ENCODE assay signal across 1 cellular context in genomic region chr13:114314074-114314912, GRCh38.
TF ChIP-seq lines count a peak whose summit lies in the region.

Gene CHAMP1 (plus strand): TSS chr13:114314503. CDS start chr13:114323843, 9,340 bp downstream.

TF ChIP-seq in GM12878, 131 proteins besides CTCF, POLR2A, EP300 and RAD21 (continued from another document and continues in another):
- no peak for TF ChIP-seq REST (IDR thresholded peaks at IDR 0.05; ENCODE audit: low read depth, low read length)
- no peak for TF ChIP-seq CHD1 (IDR thresholded peaks at IDR 0.05; ENCODE audit: low read depth, low read length)
- TF ChIP-seq ATF2 (IDR thresholded peaks at IDR 0.05; ENCODE audit: low read length): no peak
- TF ChIP-seq KLF5 (IDR thresholded peaks at IDR 0.05; ENCODE audit: partially characterized antibody): peak; percentile 15
- no peak for TF ChIP-seq STAT3 (IDR thresholded peaks at IDR 0.05; ENCODE audit: low read depth, low read length)
- TF ChIP-seq CREB1 (IDR thresholded peaks at IDR 0.05; ENCODE audit: low read depth): peak; percentile 75
- TF ChIP-seq RELA (IDR thresholded peaks at IDR 0.05; ENCODE audit: borderline replicate concordance, partially characterized antibody): no peak
- TF ChIP-seq SRF (IDR thresholded peaks at IDR 0.05; ENCODE audit: low read depth in 2 of 2, low read length in 2 of 2): 0 out of 4 replicates have a peak, but pooled peaks of 1 of the 2 experiments have one; percentile 54
- TF ChIP-seq ZBTB33 (IDR thresholded peaks at IDR 0.05): no peak
- TF ChIP-seq LARP7 (IDR thresholded peaks at IDR 0.05): peak; percentile 99
- TF ChIP-seq ZZZ3 (IDR thresholded peaks at IDR 0.05; ENCODE audit: control insufficient read depth, insufficient read length, low read depth): no peak
- TF ChIP-seq ZNF592 (IDR thresholded peaks at IDR 0.05): peak; percentile 21; the same call in 1 of the 2 replicates
- TF ChIP-seq BCL3 (IDR thresholded peaks at IDR 0.05; ENCODE audit: borderline replicate concordance, insufficient read depth, low read depth, low read length, poor library complexity, severe bottlenecking): peak; percentile 55
- TF ChIP-seq ETV6 (conservative IDR thresholded peaks at IDR 0.05 in 1 of 2, IDR thresholded peaks at IDR 0.05 in 1 of 2; ENCODE audit: borderline replicate concordance in 1 of 2, low read depth in 1 of 2): peak in 1 of 2 experiments; percentile 63; a peak in 1 of 4 replicates
- TF ChIP-seq HDGF (IDR thresholded peaks at IDR 0.05): no peak
- no peak for TF ChIP-seq NFYA (IDR thresholded peaks at IDR 0.05; ENCODE audit: borderline replicate concordance, low read depth, low read length)
- peak; percentile 97 for TF ChIP-seq ELK1 (IDR thresholded peaks at IDR 0.05; ENCODE audit: low read depth, low read length)
- peak; percentile 64; the same call in 1 of the 2 replicates for TF ChIP-seq SMARCA5 (IDR thresholded peaks at IDR 0.05)
- no peak for TF ChIP-seq STAT1 (conservative IDR thresholded peaks at IDR 0.05)
- peak; percentile 66; the same call in 1 of the 3 replicates for TF ChIP-seq POU2F2 (IDR thresholded peaks at IDR 0.05; ENCODE audit: borderline replicate concordance, low read depth, low read length)
- TF ChIP-seq SREBF2 (IDR thresholded peaks at IDR 0.05; ENCODE audit: low read length): no peak
- TF ChIP-seq YY1 (IDR thresholded peaks at IDR 0.05; ENCODE audit: low read depth, low read length): peak; percentile 89
- TF ChIP-seq TCF12 (IDR thresholded peaks at IDR 0.05; ENCODE audit: low read depth, low read length): peak; percentile 5; the same call in 1 of the 2 replicates
- no peak for TF ChIP-seq RAD51 (IDR thresholded peaks at IDR 0.05)
- TF ChIP-seq EED (IDR thresholded peaks at IDR 0.05; ENCODE audit: low read depth): peak; percentile 3; the same call in 1 of the 2 replicates
- no peak for TF ChIP-seq ATF3 (IDR thresholded peaks at IDR 0.05; ENCODE audit: borderline replicate concordance, extremely low read depth, low read depth, low read length)
- peak; percentile 86 for TF ChIP-seq CHD2 (IDR thresholded peaks at IDR 0.05; ENCODE audit: borderline replicate concordance, low read depth, low read length)
- no peak for TF ChIP-seq TBL1XR1 (IDR thresholded peaks at IDR 0.05; ENCODE audit: low read depth, low read length)
- no peak for TF ChIP-seq NFIC (IDR thresholded peaks at IDR 0.05; ENCODE audit: low read depth, low read length)
- TF ChIP-seq SPI1 (IDR thresholded peaks at IDR 0.05; ENCODE audit: borderline replicate concordance, insufficient read depth, low read depth, low read length): peak; percentile 14; the same call in 1 of the 2 replicates
- TF ChIP-seq NKRF (conservative IDR thresholded peaks at IDR 0.05): peak; percentile 80
- no peak for TF ChIP-seq KAT2A (conservative IDR thresholded peaks at IDR 0.05; ENCODE audit: control insufficient read depth, low read depth, low read length)
- no peak for TF ChIP-seq CEBPZ (IDR thresholded peaks at IDR 0.05; ENCODE audit: low read depth, low read length)
- peak; percentile 76 for TF ChIP-seq NR2F1 (conservative IDR thresholded peaks at IDR 0.05)
- TF ChIP-seq POLR2AphosphoS5 (IDR thresholded peaks at IDR 0.05; ENCODE audit: low read length): peak; percentile 89
